Comparison of ENCODE assay signal across 16 cellular contexts in genomic region chr7:68980011-68980410, GRCh38.
DNase-seq lines count a peak whose midpoint lies in the region; TF ChIP-seq lines count a peak whose summit lies in the region.
"Had no signal": no experiment of that assay in that cellular context is flagged by ENCODE, and none has a peak within 500 bp of the region (broad histone marks: within the 10 kb centered on the region; RNA-seq: fewer than 3 reads in every experiment).

No MANE protein-coding gene starts in this region.

- TF ChIP-seq CTCF in H9 (conservative IDR thresholded peaks at IDR 0.05) (no peak), PC-9 (conservative IDR thresholded peaks at IDR 0.05) (no peak)

- no peak overlapping the region for H2BK12ac ChIP-seq in H9 (ENCODE audit: insufficient read length, low read depth, low read length)

- H3K4me1 ChIP-seq in H9 (ENCODE audit: insufficient read depth, low read length), result no peaks in the 10 kb centered on the region; the same call in 1 of the 2 replicates
- H3K4me1 ChIP-seq in PC-9 (replicated peaks; ENCODE audit: insufficient read depth), result peaks cover 15% of the 10 kb centered on the region
- H3K4me1 ChIP-seq in skeletal muscle satellite cell (ENCODE audit: control insufficient read depth, insufficient read depth, low read length), result peaks cover 15% of the 10 kb centered on the region
- H3K4me1 ChIP-seq: sigmoid colon, transverse colon had no signal

- H3K4me1 Mint-ChIP-seq in H9, result peaks cover 37 to 46% of the 10 kb centered on the region in 2 experiments
- H3K4me1 Mint-ChIP-seq: CD14-positive monocyte had no signal

- peaks cover 5% of the 10 kb centered on the region; the same call in 1 of the 2 replicates for H3F3A ChIP-seq in PC-9 (ENCODE audit: insufficient read depth, low read depth)

- intact Hi-C loops in PC-9 (cut with micrococcal nuclease; ENCODE audit: unreplicated experiment), result no loop called here

- no peak overlapping the region for H3K18ac ChIP-seq in H9 (ENCODE audit: insufficient read length, low read depth, low read length)

- H2BK15ac ChIP-seq in H9 (ENCODE audit: low read depth, low read length), result no peak overlapping the region

- H4K20me1 ChIP-seq in H9 (ENCODE audit: control insufficient read depth, insufficient read depth, insufficient read length), result no peaks in the 10 kb centered on the region
- H4K20me1 ChIP-seq in PC-9 (ENCODE audit: insufficient read depth), result no peaks in the 10 kb centered on the region

- no peak overlapping the region for H3K56ac ChIP-seq in H9 (ENCODE audit: insufficient read length, low read depth, low read length)

- no peak overlapping the region for H4K91ac ChIP-seq in H9 (ENCODE audit: insufficient read length, low read depth, low read length)

- no peak overlapping the region for H2BK5ac ChIP-seq in H9 (ENCODE audit: insufficient read length, low read length)

- peak overlapping the region; percentile 84 to 96 (median 85); a peak in 5 of 7 replicates for H3K27ac Mint-ChIP-seq in H9
- H3K27ac Mint-ChIP-seq: activated naive CD4-positive, alpha-beta T cell treated with anti-CD3 and anti-CD28 coated beads, Interleukin-2, amount 50 U/mL, for 72 hours; CD14-positive monocyte had no signal

- H2BK120ac ChIP-seq in H9 (ENCODE audit: low read depth, low read length, poor library complexity, severe bottlenecking), result no peak overlapping the region

- DNase-seq in H9 (no peak), PC-9 (peak in 1 of 2 experiments; percentile 40), epithelial cell of prostate (ENCODE audit: low read depth, low spot score) (no peak), NCI-H82 (lab: John Stamatoyannopoulos, UW) (no peak), ACHN (no peak), mesenteric fat pad (ENCODE audit: low spot score) (no peak)
- DNase-seq: left colon, NCI-H1417 treated with DMSO at 0.1 percent for 48 hours, NCI-H345, OCI-M1, transverse colon had no signal

- H3K4me3 ChIP-seq in PC-9 (peak overlapping the region; percentile 24; the same call in 1 of the 2 replicates), skeletal muscle satellite cell (ENCODE audit: low read length) (no peak overlapping the region)
- H3K4me3 ChIP-seq: K562, sigmoid colon, transverse colon had no signal

- in situ Hi-C loops in ACHN (cut with HindIII; ENCODE audit: low pct_ligation_motif_present, low pct_unique_long_range_greater_than_20kb, low sequenced_read_pairs), result no loop called here

- H3K14ac ChIP-seq in H9 (ENCODE audit: insufficient read depth, low read length), result no peak overlapping the region

- no peaks in the 10 kb centered on the region for H3K27me3 Mint-ChIP-seq in H9 (ENCODE audit: low read depth)

- no peaks in the 10 kb centered on the region for H3K79me1 ChIP-seq in H9 (ENCODE audit: insufficient read depth, low read depth, low read length, poor library complexity, severe bottlenecking)

- POLR2A ChIA-PET in PC-9 (lab: Charles Lee; ENCODE audit: unreplicated experiment), result no interaction called here

- peaks cover 5 to 33% (median 6%) of the 10 kb centered on the region in 3 experiments; a peak in 6 of 7 replicates for H3K36me3 Mint-ChIP-seq in H9 (ENCODE audit: insufficient read depth in 1 of 3, low read depth in 3 of 3)
- H3K36me3 Mint-ChIP-seq: CD14-positive monocyte had no signal

- no peak overlapping the region for H3K4me2 ChIP-seq in H9 (ENCODE audit: insufficient read depth, insufficient read length, low read length)
- peak overlapping the region; percentile 70 for H3K4me2 ChIP-seq in PC-9
- peak overlapping the region; percentile 55 for H3K4me2 ChIP-seq in skeletal muscle satellite cell (ENCODE audit: low read length)

- no peak overlapping the region for H2AFZ ChIP-seq in H9 (ENCODE audit: low read length)
- peak overlapping the region; percentile 63; the same call in 1 of the 2 replicates for H2AFZ ChIP-seq in PC-9

- H3K9me3 ChIP-seq in H9 (ENCODE audit: control insufficient read depth, low read depth, low read length) (no peaks in the 10 kb centered on the region), PC-9 (ENCODE audit: insufficient read depth, low read depth) (peaks cover 6% of the 10 kb centered on the region; the same call in 1 of the 2 replicates), skeletal muscle satellite cell (replicated peaks; ENCODE audit: low read length) (no peaks in the 10 kb centered on the region)
- H3K9me3 ChIP-seq: transverse colon had no signal

- H3K23me2 ChIP-seq in H9 (ENCODE audit: insufficient read length, low read depth, low read length, poor library complexity, severe bottlenecking), result no peaks in the 10 kb centered on the region

- no peak overlapping the region for H3K4ac ChIP-seq in H9 (ENCODE audit: low read depth, low read length)

- no peak overlapping the region for H4K5ac ChIP-seq in H9 (ENCODE audit: insufficient read length, low read depth, low read length)

- WGBS in H9 (ENCODE audit: extremely low coverage, insufficient read length, low lambda C conversion rate), result no CpG with 5 or more reads among the region's 1 CpG

- no peak overlapping the region for H4K8ac ChIP-seq in H9 (replicated peaks; ENCODE audit: insufficient read length, low read depth, low read length)

- no peak overlapping the region for H3K4me3 Mint-ChIP-seq in H9
- H3K4me3 Mint-ChIP-seq: CD14-positive monocyte had no signal

- H3K9ac ChIP-seq in H9 (ENCODE audit: extremely low read depth, insufficient read length, low read length) (no peak overlapping the region), skeletal muscle satellite cell (ENCODE audit: low read depth, low read length) (no peak overlapping the region)

- H3K79me2 ChIP-seq in H9 (ENCODE audit: insufficient read depth, low read length) (no peaks in the 10 kb centered on the region), PC-9 (ENCODE audit: low read depth) (no peaks in the 10 kb centered on the region)

- no TSS peak for BruUV-seq in PC-9 (replicated peaks; lab: Mats Ljungman, UMichigan)

- H3T11ph ChIP-seq in H9 (ENCODE audit: low read length), result no peak overlapping the region

- no peak overlapping the region for H2AK5ac ChIP-seq in H9 (ENCODE audit: insufficient read length, low read length)

- H3K27me3 ChIP-seq in H9 (ENCODE audit: insufficient read depth, low read length), result no peaks in the 10 kb centered on the region
- no peaks in the 10 kb centered on the region for H3K27me3 ChIP-seq in PC-9 (ENCODE audit: insufficient read depth, low read depth)
- H3K27me3 ChIP-seq in skeletal muscle satellite cell (ENCODE audit: control insufficient read depth, insufficient read depth, low read length), result no peaks in the 10 kb centered on the region
- H3K27me3 ChIP-seq: transverse colon had no signal

- H3K9me3 Mint-ChIP-seq in H9, result peaks cover 11 to 15% of the 10 kb centered on the region in 2 experiments

- H3K27ac ChIP-seq in H9 (ENCODE audit: insufficient read length, low read depth, low read length), result no peak overlapping the region
- peak overlapping the region; percentile 88 for H3K27ac ChIP-seq in PC-9
- H3K27ac ChIP-seq in epithelial cell of prostate, result peak overlapping the region; percentile 76
- H3K27ac ChIP-seq: sigmoid colon, transverse colon had no signal

- H3K36me3 ChIP-seq in PC-9 (ENCODE audit: low read depth) (no peaks in the 10 kb centered on the region), skeletal muscle satellite cell (ENCODE audit: insufficient read depth, low read length) (no peaks in the 10 kb centered on the region)
- H3K36me3 ChIP-seq: sigmoid colon, transverse colon had no signal

- H2BK20ac ChIP-seq in H9 (ENCODE audit: low read depth, low read length, poor library complexity, severe bottlenecking), result no peak overlapping the region

- CTCF ChIA-PET in PC-9 (lab: Charles Lee), result no interaction called here

- no peaks in the 10 kb centered on the region for H3K9me2 ChIP-seq in PC-9 (ENCODE audit: insufficient read depth)

- no peak overlapping the region for H3K23ac ChIP-seq in H9 (ENCODE audit: insufficient read length, low read depth, low read length)
